ENCODE assay signal across 9 cellular contexts in genomic region chr10:13613519-13613918, GRCh38.
DNase-seq lines count a peak whose midpoint lies in the region; ATAC-seq and TF ChIP-seq lines count a peak whose summit lies in the region.
"Had no signal": no experiment of that assay in that cellular context is flagged by ENCODE, and none has a peak within 500 bp of the region (broad histone marks: within the 10 kb centered on the region; RNA-seq: fewer than 3 reads in every experiment).

No MANE protein-coding gene starts in this region.

- H3K4me1 ChIP-seq in RWPE2 (ENCODE audit: insufficient read depth, poor library complexity, severe bottlenecking), result peaks cover 12% of the 10 kb centered on the region
- 0 out of 2 replicates have a peak, but pooled peaks cover 2% of the 10 kb centered on the region for H3K4me1 ChIP-seq in MM.1S (ENCODE audit: low read length)

- H3K9me2 ChIP-seq in MM.1S (replicated peaks; ENCODE audit: insufficient read depth, low read length), result no peaks in the 10 kb centered on the region

- H3K79me2 ChIP-seq in MM.1S (ENCODE audit: low read length), result no peaks in the 10 kb centered on the region

- ATAC-seq in RWPE2 (ENCODE audit: low read depth), result no peak
- ATAC-seq in HG02678 (IDR thresholded peaks at IDR 0.05; ENCODE audit: unreplicated experiment), result no peak

- TF ChIP-seq CTCF in RWPE2 (IDR thresholded peaks at IDR 0.05; ENCODE audit: poor library complexity, severe bottlenecking), result peak; percentile 58
- TF ChIP-seq CTCF in MM.1S (IDR thresholded peaks at IDR 0.05; ENCODE audit: low read length), result no peak

- DNase-seq in DMS53 (lab: John Stamatoyannopoulos, UW) (peak; percentile 24), DMS53 treated with DMSO at 0.1 percent for 48 hours (lab: John Stamatoyannopoulos, UW; ENCODE audit: unreplicated experiment) (no peak), RWPE2 (ENCODE audit: low spot score) (no peak), glomerular visceral epithelial cell (ENCODE audit: extremely low spot score) (peak; percentile 13), superior temporal gyrus (ENCODE audit: extremely low spot score) (peak; percentile 79), MM.1S (no peak), LoVo (ENCODE audit: low spot score) (no peak)

- no peaks in the 10 kb centered on the region for H3K27me3 ChIP-seq in RWPE2 (ENCODE audit: insufficient read depth, poor library complexity, severe bottlenecking)
- no peaks in the 10 kb centered on the region for H3K27me3 ChIP-seq in MM.1S (replicated peaks; ENCODE audit: insufficient read depth, low read length)

- no peak overlapping the region for H3K4me2 ChIP-seq in MM.1S (ENCODE audit: low read depth, low read length)

- peaks cover 46% of the 10 kb centered on the region for H3K36me3 ChIP-seq in RWPE2 (ENCODE audit: low read depth)
- H3K36me3 ChIP-seq in MM.1S (replicated peaks; ENCODE audit: insufficient read depth, low read length), result peaks cover 12% of the 10 kb centered on the region

- no peak overlapping the region for H3K27ac ChIP-seq in RWPE2 (ENCODE audit: poor library complexity, severe bottlenecking)
- no peak overlapping the region for H3K27ac ChIP-seq in MM.1S (ENCODE audit: low read length)
- H3K27ac ChIP-seq: HL-60 had no signal

- no peaks in the 10 kb centered on the region for H3F3A ChIP-seq in MM.1S (ENCODE audit: insufficient read depth, low read length)

- H3K9me3 ChIP-seq in RWPE2 (ENCODE audit: severe bottlenecking), result no peaks in the 10 kb centered on the region
- H3K9me3 ChIP-seq in MM.1S (replicated peaks; ENCODE audit: insufficient read depth, low read length), result no peaks in the 10 kb centered on the region

- H3K4me3 ChIP-seq in RWPE2 (ENCODE audit: severe bottlenecking) (no peak overlapping the region), MM.1S (ENCODE audit: low read length) (no peak overlapping the region)

- no peaks in the 10 kb centered on the region for H4K20me1 ChIP-seq in MM.1S (ENCODE audit: insufficient read depth, low read length)

- H3K9ac ChIP-seq in MM.1S (ENCODE audit: low read length), result no peak overlapping the region

- no peak overlapping the region for H2AFZ ChIP-seq in MM.1S (ENCODE audit: low read length)

Comparison
In these comparisons a context has a peak if more than half of its experiments do, and no peak if none do; other contexts are left out.
1. DNase-seq: peak in DMS53 (single experiment), glomerular visceral epithelial cell (single experiment) and superior temporal gyrus (single experiment); none in DMS53 treated with DMSO at 0.1 percent for 48 hours (single experiment), RWPE2 (single experiment), MM.1S (single experiment) and LoVo (single experiment).